Comparison of ENCODE assay signal across 20 cellular contexts in genomic region chr22:50056214-50056972, GRCh38. TPM values are rescaled to one million over a fixed set of nuclear protein-coding genes. Genes with fewer than 3 reads are reported as not detected.
DNase-seq lines count a peak whose midpoint lies in the region; ATAC-seq and TF ChIP-seq lines count a peak whose summit lies in the region.
"Had no signal": no experiment of that assay in that cellular context is flagged by ENCODE, and none has a peak within 500 bp of the region (broad histone marks: within the 10 kb centered on the region; RNA-seq: fewer than 3 reads in every experiment).

No MANE protein-coding gene starts in this region.

- peak overlapping the region; percentile 12 to 89 (median 63) for H3K4me3 Mint-ChIP-seq in IgD-negative memory B cell
- H3K4me3 Mint-ChIP-seq: CD8-positive, alpha-beta T cell; T-cell had no signal

- intact Hi-C loops in vagina (cut with DNase I): no loop called here

- H3K9me3 ChIP-seq in vagina: no peaks in the 10 kb centered on the region
- H3K9me3 ChIP-seq: BE2C, Peyer's patch, SK-N-SH had no signal

- H3K27ac Mint-ChIP-seq in IgD-negative memory B cell: peak overlapping the region in 1 of 3 donors; percentile 4
- H3K27ac Mint-ChIP-seq: CD8-positive, alpha-beta T cell; T-cell had no signal

- peaks cover 0 to 9% (median 0%) of the 10 kb centered on the region in 3 donors for H3K9me3 Mint-ChIP-seq in IgD-negative memory B cell

- ATAC-seq in HG03139 (IDR thresholded peaks at IDR 0.05; ENCODE audit: unreplicated experiment): no peak
- ATAC-seq: CD8-positive, alpha-beta T cell; Right ventricle myocardium inferior; T-cell had no signal

- H3K27ac ChIP-seq in vagina: no peak overlapping the region
- H3K27ac ChIP-seq: Peyer's patch had no signal

- H3K36me3 ChIP-seq in vagina: no peaks in the 10 kb centered on the region
- H3K36me3 ChIP-seq: BE2C, Peyer's patch had no signal

- peaks cover 10 to 14% (median 12%) of the 10 kb centered on the region in 3 donors for H3K4me1 Mint-ChIP-seq in IgD-negative memory B cell
- H3K4me1 Mint-ChIP-seq: T-cell had no signal

- H3K36me3 Mint-ChIP-seq in IgD-negative memory B cell: peaks cover 4% of the 10 kb centered on the region
- H3K36me3 Mint-ChIP-seq: CD8-positive, alpha-beta T cell; T-cell had no signal

- H3K27me3 ChIP-seq in vagina: no peaks in the 10 kb centered on the region

- H3K4me1 ChIP-seq in vagina: peaks cover 15% of the 10 kb centered on the region
- H3K4me1 ChIP-seq: BE2C had no signal

- TF ChIP-seq CTCF in GM12864 (IDR thresholded peaks at IDR 0.05; ENCODE audit: low read depth, low read length, missing control alignments): no peak
- no peak for TF ChIP-seq CTCF in vagina (IDR thresholded peaks at IDR 0.05)

- peaks cover 47% of the 10 kb centered on the region for H3K27me3 Mint-ChIP-seq in IgD-negative memory B cell

- DNase-seq in GM12864 (ENCODE audit: low read depth) (peak; percentile 5), germinal center (ENCODE audit: low spot score) (peak; percentile 84), cortex of kidney (lab: John Stamatoyannopoulos, UW) (no peak), HUDEP-2 (lab: John Stamatoyannopoulos, UW; ENCODE audit: unreplicated experiment in 76 of 76) (no peak), vagina (ENCODE audit: extremely low spot score in 2 of 2) (no peak)
- DNase-seq: BE2C; CD8-positive, alpha-beta T cell; HCEC 1CT; KG1; NCI-H1048; NCI-H1436 treated with DMSO at 0.1 percent for 48 hours; NCI-H524; Peyer's patch; SK-N-SH; T-cell had no signal

- H3K4me3 ChIP-seq in GM12864 (ENCODE audit: low read depth, low read length) (no peak overlapping the region), vagina (no peak overlapping the region)
- H3K4me3 ChIP-seq: Peyer's patch had no signal

- no peak for TF ChIP-seq POLR2A in vagina (IDR thresholded peaks at IDR 0.05)

RNA-seq across cellular contexts. Expression of gene TTLL8, which starts 1.7 kb away (rescaled TPM):
- polyA plus RNA-seq in IgD-negative memory B cell: not detected
- total RNA-seq in vagina: not detected
- total RNA-seq: CD8-positive, alpha-beta T cell; G401; M059J; Peyer's patch; Right ventricle myocardium inferior; T-cell had no signal
- polyA plus RNA-seq: SK-N-SH had no signal

RNA-seq across cellular contexts. Expression of gene MLC1, which starts 28.8 kb away (rescaled TPM):
- 0.08 TPM for polyA plus RNA-seq in IgD-negative memory B cell
- total RNA-seq in vagina: 29.2 TPM
- total RNA-seq: G401, Peyer's patch had no signal
- polyA plus RNA-seq: SK-N-SH had no signal

RNA-seq across cellular contexts. Expression of gene MOV10L1, which starts 33.4 kb away (rescaled TPM):
- polyA plus RNA-seq in IgD-negative memory B cell: not detected
- 0.98 TPM for total RNA-seq in vagina
- total RNA-seq: CD8-positive, alpha-beta T cell; G401; Right ventricle myocardium inferior had no signal

RNA-seq across cellular contexts. Expression of gene IL17REL, which starts 43.8 kb away (rescaled TPM):
- not detected for polyA plus RNA-seq in IgD-negative memory B cell
- total RNA-seq in vagina: not detected
- total RNA-seq: CD8-positive, alpha-beta T cell; G401; M059J; Right ventricle myocardium inferior had no signal
- polyA plus RNA-seq: SK-N-SH had no signal

Comparison
In these comparisons a context has a peak if more than half of its experiments do, and no peak if none do; other contexts are left out.
1. DNase-seq: peak in GM12864 (single experiment) and germinal center (single experiment); none in cortex of kidney (single experiment), HUDEP-2 (0 of 76) and vagina (0 of 2).